38 cellular contexts compared by ENCODE assay signal in genomic region chr11:121950160-121950559, GRCh38.
"Had no signal": no experiment of that assay in that cellular context is flagged by ENCODE, and none has a peak within 500 bp of the region (broad histone marks: within the 10 kb centered on the region; RNA-seq: fewer than 3 reads in every experiment).

No MANE protein-coding gene starts in this region.

- H3K9me3 Mint-ChIP-seq: activated CD4-positive, alpha-beta memory T cell treated with anti-CD3 and anti-CD28 coated beads for 36 hours; activated CD4-positive, alpha-beta T cell treated with anti-CD3 and anti-CD28 coated beads, Interleukin-2, amount 10 ng/mL, durations not matched to agents 24 days and 14 days; activated CD8-positive, alpha-beta T cell treated with anti-CD3 and anti-CD28 coated beads for 36 hours; activated naive CD4-positive, alpha-beta T cell treated with anti-CD3 and anti-CD28 coated beads for 36 hours; activated naive CD4-positive, alpha-beta T cell treated with anti-CD3 and anti-CD28 coated beads, Interleukin-2, amount 50 U/mL, for 72 hours; activated naive CD8-positive, alpha-beta T cell treated with anti-CD3 and anti-CD28 coated beads for 36 hours; activated T-cell treated with anti-CD3 and anti-CD28 coated beads, Interleukin-2, amount 50 U/mL, for 4 hours; activated T-helper 1 cell treated with anti-CD3 and anti-CD28 coated beads, Interleukin-12 subunit alpha, Interleukin-12 subunit beta, Interleukin-2, Interleukin-4 antibody, amounts not matched to agents 30 ng/mL and 10 ng/mL and 1 ng/mL, durations not matched to agents 14 hours and 24 hours and 36 hours; activated T-helper 17 cell treated with anti-CD3 and anti-CD28 coated beads, Interleukin-2, amount 50 U/mL, for 72 hours; central memory CD8-positive, alpha-beta T cell; T-helper 1 cell treated with Interleukin-12 subunit alpha and Interleukin-12 subunit beta and Interleukin-4 antibody, amounts not matched to agents 30 μg/mL and 1 μg/mL, for 36 hours; T-helper 2 cell treated with Interferon-gamma antibody and Interleukin-4, amounts not matched to agents 5 μg/mL and 100 μg/mL, for 36 hours had no signal

- H3K4me1 Mint-ChIP-seq: activated B cell treated with CpG ODN at 0.5 μM for 24 hours; activated CD4-positive, alpha-beta T cell treated with anti-CD3 and anti-CD28 coated beads, Interleukin-2, amount 10 ng/mL, durations not matched to agents 24 days and 14 days; activated naive CD8-positive, alpha-beta T cell treated with anti-CD3 and anti-CD28 coated beads for 36 hours; activated T-helper 17 cell treated with anti-CD3 and anti-CD28 coated beads, Interleukin-2, amount 50 U/mL, for 72 hours; central memory CD8-positive, alpha-beta T cell had no signal

- H3K27me3 Mint-ChIP-seq: central memory CD8-positive, alpha-beta T cell had no signal

- H3K4me3 Mint-ChIP-seq: activated B cell treated with CpG ODN at 0.5 μM for 24 hours; activated CD4-positive, alpha-beta memory T cell treated with anti-CD3 and anti-CD28 coated beads for 36 hours; activated CD4-positive, alpha-beta T cell treated with anti-CD3 and anti-CD28 coated beads, Interleukin-2, amount 10 ng/mL, durations not matched to agents 24 days and 14 days; activated CD8-positive, alpha-beta T cell treated with anti-CD3 and anti-CD28 coated beads for 36 hours; activated naive CD4-positive, alpha-beta T cell treated with anti-CD3 and anti-CD28 coated beads for 36 hours; activated naive CD8-positive, alpha-beta T cell treated with anti-CD3 and anti-CD28 coated beads for 36 hours; activated T-cell treated with anti-CD3 and anti-CD28 coated beads, Interleukin-2, amount 50 U/mL, for 4 hours; activated T-cell treated with anti-CD3 and anti-CD28 coated beads, Interleukin-2, amount 50 U/mL, for 72 hours; activated T-helper 1 cell treated with anti-CD3 and anti-CD28 coated beads, Interleukin-12 subunit alpha, Interleukin-12 subunit beta, Interleukin-2, Interleukin-4 antibody, amounts not matched to agents 30 ng/mL and 10 ng/mL and 1 ng/mL, durations not matched to agents 14 hours and 24 hours and 36 hours; activated T-helper 17 cell treated with anti-CD3 and anti-CD28 coated beads, Interleukin-2, amount 50 U/mL, for 72 hours; brain; central memory CD8-positive, alpha-beta T cell; T-helper 1 cell treated with Interleukin-12 subunit alpha and Interleukin-12 subunit beta and Interleukin-4 antibody, amounts not matched to agents 30 μg/mL and 1 μg/mL, for 36 hours; T-helper 2 cell treated with Interferon-gamma antibody and Interleukin-4, amounts not matched to agents 5 μg/mL and 100 μg/mL, for 36 hours had no signal

- FAIRE-seq: bronchial epithelial cell, TTC549 had no signal

- H3K27ac ChIP-seq: adrenal gland, cardiac muscle cell, VCaP had no signal

- ATAC-seq: activated CD8-positive, alpha-beta T cell treated with anti-CD3 and anti-CD28 coated beads for 36 hours; activated naive CD4-positive, alpha-beta T cell treated with anti-CD3 and anti-CD28 coated beads, Interleukin-2, amount 50 U/mL, for 72 hours; activated T-cell treated with anti-CD3 and anti-CD28 coated beads, Interleukin-2, amount 50 U/mL, for 4 hours; activated T-cell treated with anti-CD3 and anti-CD28 coated beads, Interleukin-2, amount 50 U/mL, for 72 hours; activated T-helper 17 cell treated with anti-CD3 and anti-CD28 coated beads, Interleukin-2, amount 50 U/mL, for 72 hours had no signal

- H3K9me3 ChIP-seq: adrenal gland had no signal

- H3K36me3 ChIP-seq: adrenal gland, cardiac muscle cell had no signal

- H3K27ac Mint-ChIP-seq: activated B cell treated with CpG ODN at 0.5 μM for 24 hours; activated CD4-positive, alpha-beta memory T cell treated with anti-CD3 and anti-CD28 coated beads for 36 hours; activated CD4-positive, alpha-beta T cell treated with anti-CD3 and anti-CD28 coated beads, Interleukin-2, amount 10 ng/mL, durations not matched to agents 24 days and 14 days; activated CD8-positive, alpha-beta T cell treated with anti-CD3 and anti-CD28 coated beads for 36 hours; activated naive CD4-positive, alpha-beta T cell treated with anti-CD3 and anti-CD28 coated beads for 36 hours; activated naive CD4-positive, alpha-beta T cell treated with anti-CD3 and anti-CD28 coated beads, Interleukin-2, amount 50 U/mL, for 72 hours; activated naive CD8-positive, alpha-beta T cell treated with anti-CD3 and anti-CD28 coated beads for 36 hours; activated T-cell treated with anti-CD3 and anti-CD28 coated beads, Interleukin-2, amount 50 U/mL, for 72 hours; activated T-helper 1 cell treated with anti-CD3 and anti-CD28 coated beads, Interleukin-12 subunit alpha, Interleukin-12 subunit beta, Interleukin-2, Interleukin-4 antibody, amounts not matched to agents 30 ng/mL and 10 ng/mL and 1 ng/mL, durations not matched to agents 14 hours and 24 hours and 36 hours; activated T-helper 17 cell treated with anti-CD3 and anti-CD28 coated beads, Interleukin-2, amount 50 U/mL, for 72 hours; brain; T-helper 1 cell treated with Interleukin-12 subunit alpha and Interleukin-12 subunit beta and Interleukin-4 antibody, amounts not matched to agents 30 μg/mL and 1 μg/mL, for 36 hours; T-helper 2 cell treated with Interferon-gamma antibody and Interleukin-4, amounts not matched to agents 5 μg/mL and 100 μg/mL, for 36 hours had no signal

- H3K4me3 ChIP-seq: adrenal gland, cardiac muscle cell had no signal

- H3K36me3 Mint-ChIP-seq: activated CD4-positive, alpha-beta memory T cell treated with anti-CD3 and anti-CD28 coated beads for 36 hours; activated naive CD4-positive, alpha-beta T cell treated with anti-CD3 and anti-CD28 coated beads, Interleukin-2, amount 50 U/mL, for 72 hours; activated naive CD8-positive, alpha-beta T cell treated with anti-CD3 and anti-CD28 coated beads for 36 hours had no signal

- H3K4me1 ChIP-seq: adrenal gland had no signal

- H3K27me3 ChIP-seq: adrenal gland, cardiac muscle cell had no signal

- DNase-seq: activated B cell treated with CpG ODN at 0.5 μM for 24 hours; activated CD4-positive, alpha-beta memory T cell treated with anti-CD3 and anti-CD28 coated beads for 36 hours; activated CD4-positive, alpha-beta T cell treated with anti-CD3 and anti-CD28 coated beads for 4 hours; activated CD4-positive, alpha-beta T cell treated with anti-CD3 and anti-CD28 coated beads, Interleukin-2, amount 10 ng/mL, durations not matched to agents 24 days and 14 days; activated CD4-positive, alpha-beta T cell treated with anti-CD3 and anti-CD28 coated beads, Interleukin-2, amount 50 U/mL, for 1 hour; activated CD4-positive, alpha-beta T cell treated with anti-CD3 and anti-CD28 coated beads, Interleukin-2, amount 50 U/mL, for 4 hours; activated CD4-positive, CD25-positive, alpha-beta regulatory T cell treated with anti-CD3 and anti-CD28 coated beads, Interleukin-2, amount 50 U/mL, for 72 hours; activated CD8-positive, alpha-beta memory T cell treated with anti-CD3 and anti-CD28 coated beads, Interleukin-2, amount 50 U/mL, for 4 hours; activated CD8-positive, alpha-beta T cell treated with anti-CD3 and anti-CD28 coated beads for 36 hours; activated effector memory CD4-positive, alpha-beta T cell treated with anti-CD3 and anti-CD28 coated beads, Interleukin-2, amount 50 U/mL, for 16 hours; activated gamma-delta T cell treated with Interleukin-2 at 50 U/mL for 16 hours; activated naive CD4-positive, alpha-beta T cell; activated naive CD4-positive, alpha-beta T cell treated with anti-CD3 and anti-CD28 coated beads for 36 hours; activated naive CD4-positive, alpha-beta T cell treated with anti-CD3 and anti-CD28 coated beads, Interleukin-2, amount 50 U/mL, for 16 hours; activated naive CD8-positive, alpha-beta T cell treated with anti-CD3 and anti-CD28 coated beads for 36 hours; activated T-cell treated with anti-CD3 and anti-CD28 coated beads for 4 hours; activated T-cell treated with anti-CD3 and anti-CD28 coated beads, Interleukin-2, amount 50 U/mL, for 1 hour; activated T-cell treated with anti-CD3 and anti-CD28 coated beads, Interleukin-2, amount 50 U/mL, for 4 hours; activated T-cell treated with anti-CD3 and anti-CD28 coated beads, Interleukin-2, amount 50 U/mL, for 72 hours; adrenal gland; amniotic stem cell; aorta; caudate nucleus; cerebellar nuclear complex; T-helper 1 cell; T-helper 2 cell; T-helper 9 cell had no signal
